In genomic region chr14:31070431-31070830, GRCh38 we compare ENCODE assay signal across 1 cellular context.
A peak's percentile ranks its signal among the peaks of the same experiment; 100 is the strongest.
TF ChIP-seq lines count a peak whose summit lies in the region.

No MANE protein-coding gene starts in this region.

TF ChIP-seq in SK-N-SH, 30 proteins besides CTCF, POLR2A, EP300 and RAD21 (continued from another document):
- no peak for TF ChIP-seq ZBTB33 (IDR thresholded peaks at IDR 0.05; ENCODE audit: borderline replicate concordance, low read depth)
- TF ChIP-seq SIN3A (IDR thresholded peaks at IDR 0.05; ENCODE audit: borderline replicate concordance, low read depth, low read length): no peak
- 0 out of 2 replicates have a peak, but pooled peaks have one; percentile 14 for TF ChIP-seq TEAD4 (IDR thresholded peaks at IDR 0.05; ENCODE audit: borderline replicate concordance, insufficient read depth)
- TF ChIP-seq GABPA (IDR thresholded peaks at IDR 0.05; ENCODE audit: low read depth): no peak
- TF ChIP-seq MEF2A (IDR thresholded peaks at IDR 0.05; ENCODE audit: borderline replicate concordance, low read depth): no peak
- TF ChIP-seq JUND (IDR thresholded peaks at IDR 0.05): peak; percentile 16; the same call in 1 of the 2 replicates
- TF ChIP-seq FOXJ3 (CRISPR knock-in tag; IDR thresholded peaks at IDR 0.05): no peak
- TF ChIP-seq FOSL2 (IDR thresholded peaks at IDR 0.05; ENCODE audit: borderline replicate concordance, low read depth): no peak
- TF ChIP-seq RCOR1 (IDR thresholded peaks at IDR 0.05; ENCODE audit: low read length): no peak
- TF ChIP-seq GATA2 (CRISPR knock-in tag; IDR thresholded peaks at IDR 0.05): no peak
- TF ChIP-seq, protein P1, sequence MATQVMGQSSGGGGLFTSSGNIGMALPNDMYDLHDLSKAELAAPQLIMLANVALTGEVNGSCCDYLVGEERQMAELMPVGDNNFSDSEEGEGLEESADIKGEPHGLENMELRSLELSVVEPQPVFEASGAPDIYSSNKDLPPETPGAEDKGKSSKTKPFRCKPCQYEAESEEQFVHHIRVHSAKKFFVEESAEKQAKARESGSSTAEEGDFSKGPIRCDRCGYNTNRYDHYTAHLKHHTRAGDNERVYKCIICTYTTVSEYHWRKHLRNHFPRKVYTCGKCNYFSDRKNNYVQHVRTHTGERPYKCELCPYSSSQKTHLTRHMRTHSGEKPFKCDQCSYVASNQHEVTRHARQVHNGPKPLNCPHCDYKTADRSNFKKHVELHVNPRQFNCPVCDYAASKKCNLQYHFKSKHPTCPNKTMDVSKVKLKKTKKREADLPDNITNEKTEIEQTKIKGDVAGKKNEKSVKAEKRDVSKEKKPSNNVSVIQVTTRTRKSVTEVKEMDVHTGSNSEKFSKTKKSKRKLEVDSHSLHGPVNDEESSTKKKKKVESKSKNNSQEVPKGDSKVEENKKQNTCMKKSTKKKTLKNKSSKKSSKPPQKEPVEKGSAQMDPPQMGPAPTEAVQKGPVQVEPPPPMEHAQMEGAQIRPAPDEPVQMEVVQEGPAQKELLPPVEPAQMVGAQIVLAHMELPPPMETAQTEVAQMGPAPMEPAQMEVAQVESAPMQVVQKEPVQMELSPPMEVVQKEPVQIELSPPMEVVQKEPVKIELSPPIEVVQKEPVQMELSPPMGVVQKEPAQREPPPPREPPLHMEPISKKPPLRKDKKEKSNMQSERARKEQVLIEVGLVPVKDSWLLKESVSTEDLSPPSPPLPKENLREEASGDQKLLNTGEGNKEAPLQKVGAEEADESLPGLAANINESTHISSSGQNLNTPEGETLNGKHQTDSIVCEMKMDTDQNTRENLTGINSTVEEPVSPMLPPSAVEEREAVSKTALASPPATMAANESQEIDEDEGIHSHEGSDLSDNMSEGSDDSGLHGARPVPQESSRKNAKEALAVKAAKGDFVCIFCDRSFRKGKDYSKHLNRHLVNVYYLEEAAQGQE (IDR thresholded peaks at IDR 0.05; ENCODE audit: low read depth, low read length): no peak
- TF ChIP-seq FOXM1 (IDR thresholded peaks at IDR 0.05; ENCODE audit: low read depth): no peak
- TF ChIP-seq RXRA (IDR thresholded peaks at IDR 0.05; ENCODE audit: borderline replicate concordance, low read depth): no peak
- no peak for TF ChIP-seq TAF1 (IDR thresholded peaks at IDR 0.05; ENCODE audit: borderline replicate concordance, low read depth, low read length)
